Comparison of ENCODE assay signal across 9 cellular contexts in genomic region chr6:151233731-151234130, GRCh38. TPM values are rescaled to one million over a fixed set of nuclear protein-coding genes. Genes with fewer than 3 reads are reported as not detected.
"Had no signal": no experiment of that assay in that cellular context is flagged by ENCODE, and none has a peak within 500 bp of the region (broad histone marks: within the 10 kb centered on the region; RNA-seq: fewer than 3 reads in every experiment).

No MANE protein-coding gene starts in this region.

- H3K27ac ChIP-seq: HL-60 had no signal

- ATAC-seq: HCT116, HepG2 had no signal

- H3K4me3 ChIP-seq: HAP-1 had no signal

- H3K36me3 ChIP-seq: HAP-1 had no signal

- DNase-seq: GOT3, H7, HFFc6, KG1 had no signal

- H3K9me3 ChIP-seq: HAP-1 had no signal

RNA-seq across cellular contexts. Expression of gene AKAP12, which starts 6.0 kb away (rescaled TPM):
- polyA plus RNA-seq: IgD-negative memory B cell had no signal
